20 cellular contexts compared by ENCODE assay signal in the genomic region with DNA sequence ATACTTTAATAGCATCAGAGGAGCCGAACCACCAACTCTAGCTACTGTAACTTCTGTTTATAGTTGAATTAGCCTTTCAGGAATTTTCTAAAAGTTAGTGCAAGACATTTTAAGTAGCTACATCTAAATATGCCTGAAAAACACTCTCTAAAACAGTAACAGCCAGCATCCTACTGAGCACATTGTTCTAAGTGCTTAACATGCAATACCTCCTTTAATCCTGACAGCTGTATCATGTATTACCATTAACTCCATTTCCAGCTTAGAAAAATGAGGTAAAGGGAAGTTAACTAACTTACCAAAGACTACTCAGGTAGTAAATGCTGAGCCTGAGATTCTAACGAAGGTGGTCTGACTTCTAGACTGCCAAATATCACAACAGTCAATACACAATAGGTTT.
DNase-seq lines count a peak whose midpoint lies in the region; ATAC-seq and TF ChIP-seq lines count a peak whose summit lies in the region.
"Had no signal": no experiment of that assay in that cellular context is flagged by ENCODE, and none has a peak within 500 bp of the region (broad histone marks: within the 10 kb centered on the region; RNA-seq: fewer than 3 reads in every experiment).

No MANE protein-coding gene starts in this region.

- no peak overlapping the region for H3K27ac ChIP-seq in OCI-LY7 (ENCODE audit: low read depth, low read length, poor library complexity, severe bottlenecking)
- H3K27ac ChIP-seq in esophagus muscularis mucosa (replicated peaks in 1 of 4), result peak overlapping the region; percentile 52 to 88 (median 70)
- no peak overlapping the region for H3K27ac ChIP-seq in psoas muscle
- H3K27ac ChIP-seq: BLaER1, parathyroid adenoma, skin epidermis had no signal

- TF ChIP-seq CTCF in OCI-LY7 (conservative IDR thresholded peaks at IDR 0.05; ENCODE audit: low read length) (no peak), esophagus muscularis mucosa (IDR thresholded peaks at IDR 0.05) (peak in 1 of 3 experiments; percentile 5), osteocyte (IDR thresholded peaks at IDR 0.05) (no peak), psoas muscle (IDR thresholded peaks at IDR 0.05) (no peak)

- DNase-seq in EH (ENCODE audit: low read depth), result peak; percentile 16
- DNase-seq in OCI-LY7 (ENCODE audit: low spot score), result no peak
- no peak for DNase-seq in esophagus muscularis mucosa (ENCODE audit: extremely low spot score)
- no peak for DNase-seq in osteocyte (ENCODE audit: extremely low spot score, unreplicated experiment)
- DNase-seq in DMS79 treated with DMSO at 0.1 percent for 48 hours (lab: John Stamatoyannopoulos, UW), result no peak
- no peak for DNase-seq in psoas muscle
- DNase-seq: activated CD8-positive, alpha-beta T cell treated with anti-CD3 and anti-CD28 coated beads for 36 hours; activated T-cell treated with anti-CD3 and anti-CD28 coated beads, Interleukin-2, amount 50 U/mL, for 4 hours; NCI-H446 treated with DMSO at 0.1 percent for 48 hours; SIG-M5; stimulated activated CD4-positive, alpha-beta T cell treated with anti-CD3 and anti-CD28 coated beads, Interleukin-4, amount 100 ng/mL, for 4 hours; substantia nigra had no signal

- POLR2A ChIA-PET in OCI-LY7 (lab: Charles Lee), result interaction anchor here (0.7 to 2.5 kb wide), 11 partner anchors 8 to 521 kb away, joined by 3 to 15 read pairs (median 3); no protein-coding TSS in a partner anchor

- no TSS peak for BruUV-seq in OCI-LY7 (replicated peaks; lab: Mats Ljungman, UMichigan)

- CTCF ChIA-PET in OCI-LY7 (lab: Charles Lee; ENCODE audit: unreplicated experiment), result no interaction called here

- no peak for TF ChIP-seq EP300 in esophagus muscularis mucosa (IDR thresholded peaks at IDR 0.05)

- H3K36me3 ChIP-seq in OCI-LY7 (ENCODE audit: insufficient read depth, low read length), result no peaks in the 10 kb centered on the region
- peaks cover 0 to 31% (median 16%) of the 10 kb centered on the region in 4 donors for H3K36me3 ChIP-seq in esophagus muscularis mucosa
- H3K36me3 ChIP-seq in psoas muscle (ENCODE audit: insufficient read depth in 1 of 2, low read depth in 1 of 2), result peaks cover 5 to 57% of the 10 kb centered on the region in 2 donors

- no peak overlapping the region for H3K4me3 Mint-ChIP-seq in osteocyte (ENCODE audit: unreplicated experiment)
- H3K4me3 Mint-ChIP-seq: activated CD8-positive, alpha-beta T cell treated with anti-CD3 and anti-CD28 coated beads for 36 hours; activated naive CD4-positive, alpha-beta T cell treated with anti-CD3 and anti-CD28 coated beads, Interleukin-2, amount 50 U/mL, for 24 hours; activated T-cell treated with anti-CD3 and anti-CD28 coated beads, Interleukin-2, amount 50 U/mL, for 4 hours; dendritic cell treated with granulocyte-macrophage colony-stimulating factor and Interleukin-4, amounts not matched to agents 40 ng/mL and 50 ng/mL, for 4 days; T-helper 1 cell treated with Interleukin-12 subunit alpha and Interleukin-12 subunit beta and Interleukin-4 antibody, amounts not matched to agents 30 μg/mL and 1 μg/mL, for 36 hours had no signal

- no peaks in the 10 kb centered on the region for H3K9me3 ChIP-seq in OCI-LY7 (ENCODE audit: low read length)
- H3K9me3 ChIP-seq in esophagus muscularis mucosa, result no peaks in the 10 kb centered on the region
- no peaks in the 10 kb centered on the region for H3K9me3 ChIP-seq in psoas muscle
- H3K9me3 ChIP-seq: BLaER1 had no signal

- H3K79me2 ChIP-seq in OCI-LY7 (ENCODE audit: insufficient read depth, low read depth, low read length), result peaks cover 6% of the 10 kb centered on the region; the same call in 1 of the 2 replicates

- no peaks in the 10 kb centered on the region for H3K27me3 ChIP-seq in esophagus muscularis mucosa
- no peaks in the 10 kb centered on the region for H3K27me3 ChIP-seq in psoas muscle (ENCODE audit: insufficient read depth in 3 of 3, low read length in 2 of 3)
- H3K27me3 ChIP-seq: BLaER1 had no signal

- TF ChIP-seq POLR2A in esophagus muscularis mucosa (IDR thresholded peaks at IDR 0.05; ENCODE audit: low read depth), result no peak

- H4K20me1 ChIP-seq in OCI-LY7 (ENCODE audit: insufficient read depth, low read length), result no peaks in the 10 kb centered on the region
- H4K20me1 ChIP-seq: BLaER1 had no signal

- H3K27me3 Mint-ChIP-seq in osteocyte (ENCODE audit: unreplicated experiment), result no peaks in the 10 kb centered on the region
- H3K27me3 Mint-ChIP-seq: activated CD8-positive, alpha-beta T cell treated with anti-CD3 and anti-CD28 coated beads for 36 hours; dendritic cell treated with granulocyte-macrophage colony-stimulating factor and Interleukin-4, amounts not matched to agents 40 ng/mL and 50 ng/mL, for 4 days had no signal

- peaks cover 37% of the 10 kb centered on the region for H3K4me1 Mint-ChIP-seq in osteocyte (ENCODE audit: unreplicated experiment)
- H3K4me1 Mint-ChIP-seq: activated naive CD4-positive, alpha-beta T cell treated with anti-CD3 and anti-CD28 coated beads, Interleukin-2, amount 50 U/mL, for 24 hours had no signal

- ATAC-seq in GM18517 (IDR thresholded peaks at IDR 0.05; ENCODE audit: unreplicated experiment) (no peak), HG02678 (IDR thresholded peaks at IDR 0.05; ENCODE audit: unreplicated experiment) (no peak), psoas muscle (no peak)
- ATAC-seq: activated CD8-positive, alpha-beta T cell treated with anti-CD3 and anti-CD28 coated beads for 36 hours; activated T-cell treated with anti-CD3 and anti-CD28 coated beads, Interleukin-2, amount 50 U/mL, for 4 hours had no signal

- intact Hi-C loops in OCI-LY7 (cut with micrococcal nuclease; ENCODE audit: unreplicated experiment) (no loop called here), esophagus muscularis mucosa (cut with DNase I) (no loop called here), psoas muscle (cut with DNase I) (no loop called here)

- H3K9me2 ChIP-seq in OCI-LY7 (ENCODE audit: insufficient read depth, low read length), result no peaks in the 10 kb centered on the region

- peak overlapping the region; percentile 11 for H3K27ac Mint-ChIP-seq in osteocyte (ENCODE audit: unreplicated experiment)
- H3K27ac Mint-ChIP-seq: activated CD8-positive, alpha-beta T cell treated with anti-CD3 and anti-CD28 coated beads for 36 hours; activated naive CD4-positive, alpha-beta T cell treated with anti-CD3 and anti-CD28 coated beads, Interleukin-2, amount 50 U/mL, for 24 hours; dendritic cell treated with granulocyte-macrophage colony-stimulating factor and Interleukin-4, amounts not matched to agents 40 ng/mL and 50 ng/mL, for 4 days; T-helper 1 cell treated with Interleukin-12 subunit alpha and Interleukin-12 subunit beta and Interleukin-4 antibody, amounts not matched to agents 30 μg/mL and 1 μg/mL, for 36 hours had no signal

- H3K9me3 Mint-ChIP-seq in osteocyte (ENCODE audit: unreplicated experiment), result peaks cover 13% of the 10 kb centered on the region
- H3K9me3 Mint-ChIP-seq: T-helper 1 cell treated with Interleukin-12 subunit alpha and Interleukin-12 subunit beta and Interleukin-4 antibody, amounts not matched to agents 30 μg/mL and 1 μg/mL, for 36 hours had no signal

- 39% methylated on average over 2 of the region's 2 CpGs for WGBS in esophagus muscularis mucosa
- WGBS in psoas muscle, 3 donors, result 60 to 64% (median 64%) methylated on average over 2 of the region's 2 CpGs

- H3K4me1 ChIP-seq in OCI-LY7 (ENCODE audit: insufficient read depth, low read length, poor library complexity, severe bottlenecking) (peaks cover 37% of the 10 kb centered on the region), esophagus muscularis mucosa (peaks cover 43 to 91% (median 84%) of the 10 kb centered on the region in 4 donors), psoas muscle (peaks cover 3% of the 10 kb centered on the region)
- H3K4me1 ChIP-seq: BLaER1 had no signal

- H3K4me3 ChIP-seq in OCI-LY7 (ENCODE audit: low read depth, low read length, poor library complexity, severe bottlenecking) (no peak overlapping the region), esophagus muscularis mucosa (no peak overlapping the region), psoas muscle (no peak overlapping the region)
- H3K4me3 ChIP-seq: BLaER1, skin epidermis had no signal

- H3K36me3 Mint-ChIP-seq in osteocyte (ENCODE audit: unreplicated experiment), result peaks cover 38% of the 10 kb centered on the region

- peak overlapping the region; percentile 67 for H3K4me2 ChIP-seq in OCI-LY7 (ENCODE audit: low read length)
- H3K4me2 ChIP-seq: BLaER1 had no signal

- no peak overlapping the region for H2AFZ ChIP-seq in OCI-LY7 (ENCODE audit: low read length)
- H2AFZ ChIP-seq: parathyroid adenoma had no signal

Comparison
In these comparisons a context has a peak if more than half of its experiments do, and no peak if none do; other contexts are left out.
1. H3K27ac ChIP-seq: peak in esophagus muscularis mucosa (4 of 4); none in OCI-LY7 (single experiment) and psoas muscle (single experiment).